In the genomic region with DNA sequence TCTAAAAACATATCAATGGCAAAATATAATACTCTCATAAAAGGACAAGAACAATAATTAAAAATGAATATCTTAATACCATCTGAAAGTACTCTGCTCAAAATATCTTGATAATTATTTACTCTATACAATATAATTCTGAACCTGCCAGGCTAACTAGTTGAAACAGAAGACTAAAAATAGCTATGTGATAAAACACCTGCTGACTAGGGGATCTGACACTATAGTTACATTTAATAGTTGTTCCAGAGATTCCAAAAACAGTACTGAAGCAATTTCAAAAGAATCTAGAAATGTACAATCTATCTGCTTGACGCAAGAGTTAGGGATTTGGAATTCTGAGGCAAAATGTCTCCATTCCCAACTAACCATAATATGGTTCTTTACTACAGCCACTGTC, we compare ENCODE assay signal across 32 cellular contexts.
"Had no signal": no experiment of that assay in that cellular context is flagged by ENCODE, and none has a peak within 500 bp of the region (broad histone marks: within the 10 kb centered on the region; RNA-seq: fewer than 3 reads in every experiment).

No MANE protein-coding gene starts in this region.

- H3K27me3 Mint-ChIP-seq: activated CD8-positive, alpha-beta T cell treated with anti-CD3 and anti-CD28 coated beads for 36 hours; activated naive CD4-positive, alpha-beta T cell treated with anti-CD3 and anti-CD28 coated beads, Interleukin-2, amount 50 U/mL, for 24 hours; activated naive CD8-positive, alpha-beta T cell treated with anti-CD3 and anti-CD28 coated beads for 36 hours; activated naive CD8-positive, alpha-beta T cell treated with anti-CD3 and anti-CD28 coated beads, Interleukin-2, amount 50 U/mL, for 24 hours; T-helper 17 cell had no signal

- ATAC-seq: activated CD8-positive, alpha-beta T cell treated with anti-CD3 and anti-CD28 coated beads for 36 hours; activated naive CD8-positive, alpha-beta T cell treated with anti-CD3 and anti-CD28 coated beads, Interleukin-2, amount 50 U/mL, for 24 hours; body of pancreas; T-helper 17 cell; WTC11 had no signal

- DNase-seq: activated CD4-positive, alpha-beta T cell treated with anti-CD3 and anti-CD28 coated beads for 1 hour; activated CD4-positive, alpha-beta T cell treated with anti-CD3 and anti-CD28 coated beads for 48 hours; activated CD4-positive, alpha-beta T cell treated with anti-CD3 and anti-CD28 coated beads, Interleukin-2, amount 50 U/mL, for 1 hour; activated CD4-positive, alpha-beta T cell treated with anti-CD3 and anti-CD28 coated beads, Interleukin-2, amount 50 U/mL, for 48 hours; activated CD8-positive, alpha-beta memory T cell treated with anti-CD3 and anti-CD28 coated beads for 24 hours; activated CD8-positive, alpha-beta T cell treated with anti-CD3 and anti-CD28 coated beads for 36 hours; activated effector memory CD4-positive, alpha-beta T cell treated with anti-CD3 and anti-CD28 coated beads, Interleukin-2, amount 50 U/mL, for 16 hours; activated naive CD4-positive, alpha-beta T cell treated with anti-CD3 and anti-CD28 coated beads for 36 hours; activated naive CD8-positive, alpha-beta T cell treated with anti-CD3 and anti-CD28 coated beads for 36 hours; activated naive CD8-positive, alpha-beta T cell treated with anti-CD3 and anti-CD28 coated beads, Interleukin-2, amount 50 U/mL, for 24 hours; activated T-cell treated with anti-CD3 and anti-CD28 coated beads, Interleukin-2, amount 50 U/mL, for 48 hours; adrenal gland; amygdala; aorta; body of pancreas; caudate nucleus; cerebellar nuclear complex; colonic mucosa; effector CD8-positive, alpha-beta T cell; esophagus squamous epithelium; foreskin melanocyte; head of caudate nucleus; T-helper 1 cell; T-helper 17 cell had no signal

- H3K4me1 ChIP-seq: colonic mucosa had no signal

- H3K9me3 ChIP-seq: adrenal gland, body of pancreas, colonic mucosa, esophagus squamous epithelium had no signal

- H3K4me3 Mint-ChIP-seq: activated CD8-positive, alpha-beta T cell treated with anti-CD3 and anti-CD28 coated beads for 36 hours; activated naive CD4-positive, alpha-beta T cell treated with anti-CD3 and anti-CD28 coated beads for 36 hours; activated naive CD4-positive, alpha-beta T cell treated with anti-CD3 and anti-CD28 coated beads, Interleukin-2, amount 50 U/mL, for 24 hours; activated naive CD8-positive, alpha-beta T cell treated with anti-CD3 and anti-CD28 coated beads for 36 hours; activated naive CD8-positive, alpha-beta T cell treated with anti-CD3 and anti-CD28 coated beads, Interleukin-2, amount 50 U/mL, for 24 hours; activated T-helper 1 cell treated with anti-CD3 and anti-CD28 coated beads, Interleukin-12 subunit alpha, Interleukin-12 subunit beta, Interleukin-2, Interleukin-4 antibody, amounts not matched to agents 30 ng/mL and 10 ng/mL and 1 ng/mL, durations not matched to agents 14 hours and 24 hours and 36 hours; T-helper 17 cell; T-helper 2 cell treated with Interferon-gamma antibody and Interleukin-4, amounts not matched to agents 5 μg/mL and 100 μg/mL, for 36 hours; WTC11 had no signal

- H3K27me3 ChIP-seq: adrenal gland, body of pancreas, colonic mucosa, esophagus squamous epithelium had no signal

- FAIRE-seq: endothelial cell of umbilical vein had no signal

- H3K4me1 Mint-ChIP-seq: activated naive CD8-positive, alpha-beta T cell treated with anti-CD3 and anti-CD28 coated beads for 36 hours; activated naive CD8-positive, alpha-beta T cell treated with anti-CD3 and anti-CD28 coated beads, Interleukin-2, amount 50 U/mL, for 24 hours; WTC11 had no signal

- H3K27ac ChIP-seq: adrenal gland, colonic mucosa, epithelial cell of prostate, esophagus squamous epithelium, VCaP had no signal

- H3K9me3 Mint-ChIP-seq: activated CD8-positive, alpha-beta T cell treated with anti-CD3 and anti-CD28 coated beads for 36 hours; activated naive CD4-positive, alpha-beta T cell treated with anti-CD3 and anti-CD28 coated beads for 36 hours; activated naive CD4-positive, alpha-beta T cell treated with anti-CD3 and anti-CD28 coated beads, Interleukin-2, amount 50 U/mL, for 24 hours; activated naive CD8-positive, alpha-beta T cell treated with anti-CD3 and anti-CD28 coated beads for 36 hours; activated naive CD8-positive, alpha-beta T cell treated with anti-CD3 and anti-CD28 coated beads, Interleukin-2, amount 50 U/mL, for 24 hours; activated T-helper 1 cell treated with anti-CD3 and anti-CD28 coated beads, Interleukin-12 subunit alpha, Interleukin-12 subunit beta, Interleukin-2, Interleukin-4 antibody, amounts not matched to agents 30 ng/mL and 10 ng/mL and 1 ng/mL, durations not matched to agents 14 hours and 24 hours and 36 hours; activated T-helper 2 cell treated with anti-CD3 and anti-CD28 coated beads, Interferon-gamma antibody, Interleukin-2, Interleukin-4, amounts not matched to agents 10 μg/mL and 5 μg/mL and 100 μg/mL, durations not matched to agents 14 hours and 24 hours and 36 hours; T-helper 2 cell treated with Interferon-gamma antibody and Interleukin-4, amounts not matched to agents 5 μg/mL and 100 μg/mL, for 36 hours; WTC11 had no signal

- H3K27ac Mint-ChIP-seq: activated CD8-positive, alpha-beta T cell treated with anti-CD3 and anti-CD28 coated beads for 36 hours; activated naive CD4-positive, alpha-beta T cell treated with anti-CD3 and anti-CD28 coated beads for 36 hours; activated naive CD4-positive, alpha-beta T cell treated with anti-CD3 and anti-CD28 coated beads, Interleukin-2, amount 50 U/mL, for 24 hours; activated naive CD8-positive, alpha-beta T cell treated with anti-CD3 and anti-CD28 coated beads for 36 hours; activated naive CD8-positive, alpha-beta T cell treated with anti-CD3 and anti-CD28 coated beads, Interleukin-2, amount 50 U/mL, for 24 hours; activated T-helper 1 cell treated with anti-CD3 and anti-CD28 coated beads, Interleukin-12 subunit alpha, Interleukin-12 subunit beta, Interleukin-2, Interleukin-4 antibody, amounts not matched to agents 30 ng/mL and 10 ng/mL and 1 ng/mL, durations not matched to agents 14 hours and 24 hours and 36 hours; activated T-helper 2 cell treated with anti-CD3 and anti-CD28 coated beads, Interferon-gamma antibody, Interleukin-2, Interleukin-4, amounts not matched to agents 10 μg/mL and 5 μg/mL and 100 μg/mL, durations not matched to agents 14 hours and 24 hours and 36 hours; T-helper 17 cell; T-helper 2 cell treated with Interferon-gamma antibody and Interleukin-4, amounts not matched to agents 5 μg/mL and 100 μg/mL, for 36 hours; WTC11 had no signal

- H3K4me3 ChIP-seq: adrenal gland, body of pancreas, colonic mucosa, esophagus squamous epithelium had no signal

- H3K36me3 ChIP-seq: adrenal gland, colonic mucosa had no signal

- H3K36me3 Mint-ChIP-seq: WTC11 had no signal
